In the genomic region with DNA sequence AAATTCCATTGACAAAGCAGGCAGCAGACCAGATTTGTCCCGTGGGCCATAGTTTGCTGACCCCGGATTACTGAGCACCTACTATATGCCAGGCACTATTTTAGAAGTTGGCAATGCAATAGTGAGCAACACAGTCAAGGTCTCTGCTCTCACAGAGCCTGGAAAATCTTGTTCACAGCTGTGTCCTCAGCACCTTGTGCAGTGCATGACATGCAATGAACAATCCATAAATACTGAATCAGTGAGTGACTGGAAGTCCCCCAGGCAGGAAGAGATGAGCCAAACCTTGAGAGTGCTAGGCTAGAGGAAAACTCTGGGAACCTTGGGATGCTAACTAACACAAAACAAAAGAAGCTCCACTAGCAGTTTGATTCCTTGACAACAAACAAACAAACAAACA, we compare ENCODE assay signal across 1 cellular context.
TF ChIP-seq lines count a peak whose summit lies in the region.

No MANE protein-coding gene starts in this region.

TF ChIP-seq in HCT116, 20 proteins besides CTCF, POLR2A, EP300 and RAD21:
- TF ChIP-seq JUND (IDR thresholded peaks at IDR 0.05) (no peak), CEBPB (IDR thresholded peaks at IDR 0.05; ENCODE audit: low read depth) (0 out of 2 replicates have a peak, but pooled peaks have one; percentile 9), YY1 (IDR thresholded peaks at IDR 0.05; ENCODE audit: extremely low read depth, insufficient replicate concordance, low read depth, low read length) (no peak), SP1 (IDR thresholded peaks at IDR 0.05; ENCODE audit: low read depth) (peak; percentile 25; the same call in 1 of the 2 replicates), EZH2phosphoT487 (IDR thresholded peaks at IDR 0.05; ENCODE audit: borderline replicate concordance) (no peak), EGR1 (IDR thresholded peaks at IDR 0.05; ENCODE audit: low read depth) (no peak), FOSL1 (IDR thresholded peaks at IDR 0.05; ENCODE audit: low read depth) (no peak), TCF7L2 (IDR thresholded peaks at IDR 0.05; ENCODE audit: borderline replicate concordance, extremely low read depth, insufficient read depth, insufficient read length) (no peak), SIN3A (IDR thresholded peaks at IDR 0.05; ENCODE audit: low read depth) (no peak), EZH2 (IDR thresholded peaks at IDR 0.05) (no peak)
- TF ChIP-seq, protein P1, sequence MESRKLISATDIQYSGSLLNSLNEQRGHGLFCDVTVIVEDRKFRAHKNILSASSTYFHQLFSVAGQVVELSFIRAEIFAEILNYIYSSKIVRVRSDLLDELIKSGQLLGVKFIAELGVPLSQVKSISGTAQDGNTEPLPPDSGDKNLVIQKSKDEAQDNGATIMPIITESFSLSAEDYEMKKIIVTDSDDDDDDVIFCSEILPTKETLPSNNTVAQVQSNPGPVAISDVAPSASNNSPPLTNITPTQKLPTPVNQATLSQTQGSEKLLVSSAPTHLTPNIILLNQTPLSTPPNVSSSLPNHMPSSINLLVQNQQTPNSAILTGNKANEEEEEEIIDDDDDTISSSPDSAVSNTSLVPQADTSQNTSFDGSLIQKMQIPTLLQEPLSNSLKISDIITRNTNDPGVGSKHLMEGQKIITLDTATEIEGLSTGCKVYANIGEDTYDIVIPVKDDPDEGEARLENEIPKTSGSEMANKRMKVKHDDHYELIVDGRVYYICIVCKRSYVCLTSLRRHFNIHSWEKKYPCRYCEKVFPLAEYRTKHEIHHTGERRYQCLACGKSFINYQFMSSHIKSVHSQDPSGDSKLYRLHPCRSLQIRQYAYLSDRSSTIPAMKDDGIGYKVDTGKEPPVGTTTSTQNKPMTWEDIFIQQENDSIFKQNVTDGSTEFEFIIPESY (IDR thresholded peaks at IDR 0.05; ENCODE audit: extremely low read depth, insufficient replicate concordance, low read length), result no peak
- TF ChIP-seq, protein P2, sequence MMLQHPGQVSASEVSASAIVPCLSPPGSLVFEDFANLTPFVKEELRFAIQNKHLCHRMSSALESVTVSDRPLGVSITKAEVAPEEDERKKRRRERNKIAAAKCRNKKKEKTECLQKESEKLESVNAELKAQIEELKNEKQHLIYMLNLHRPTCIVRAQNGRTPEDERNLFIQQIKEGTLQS (IDR thresholded peaks at IDR 0.05), result no peak
